Comparison of ENCODE assay signal across 1 cellular context in the genomic region with DNA sequence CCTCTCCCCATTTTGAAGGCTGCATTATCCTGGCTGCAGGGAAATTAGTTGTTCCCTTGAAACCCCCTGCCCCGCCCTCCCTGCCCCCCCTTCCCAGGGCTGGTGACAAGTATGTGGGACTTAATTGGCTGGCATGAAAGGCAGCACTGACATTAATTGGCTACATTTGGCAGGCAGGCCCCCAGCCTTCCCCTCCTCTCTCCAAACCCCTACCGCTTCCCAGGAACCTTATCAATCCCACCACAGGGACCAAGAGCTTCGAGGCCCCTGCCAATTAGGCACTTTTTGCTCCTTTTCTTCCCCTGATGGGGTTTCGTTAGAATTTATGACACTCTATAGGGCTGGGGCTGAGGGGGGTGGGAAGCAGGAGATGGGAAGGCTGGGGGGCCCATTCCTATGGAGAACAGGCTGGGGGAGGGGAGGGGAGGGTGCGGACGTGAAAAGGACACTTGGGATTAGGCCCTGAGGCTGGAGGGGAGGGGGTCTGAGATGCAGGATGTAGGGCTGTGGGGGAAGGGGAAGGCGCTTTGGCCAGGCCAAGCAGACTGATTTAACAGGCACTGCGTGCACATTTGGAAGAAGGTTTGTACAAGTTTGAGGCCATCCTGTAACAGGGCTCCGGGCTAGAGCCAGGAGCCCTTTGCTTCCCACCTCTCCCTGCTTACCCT.
TF ChIP-seq lines count a peak whose summit lies in the region.

No MANE protein-coding gene starts in this region.

TF ChIP-seq in GM23338, 12 proteins besides CTCF, POLR2A, EP300 and RAD21:
- TF ChIP-seq, protein P1, sequence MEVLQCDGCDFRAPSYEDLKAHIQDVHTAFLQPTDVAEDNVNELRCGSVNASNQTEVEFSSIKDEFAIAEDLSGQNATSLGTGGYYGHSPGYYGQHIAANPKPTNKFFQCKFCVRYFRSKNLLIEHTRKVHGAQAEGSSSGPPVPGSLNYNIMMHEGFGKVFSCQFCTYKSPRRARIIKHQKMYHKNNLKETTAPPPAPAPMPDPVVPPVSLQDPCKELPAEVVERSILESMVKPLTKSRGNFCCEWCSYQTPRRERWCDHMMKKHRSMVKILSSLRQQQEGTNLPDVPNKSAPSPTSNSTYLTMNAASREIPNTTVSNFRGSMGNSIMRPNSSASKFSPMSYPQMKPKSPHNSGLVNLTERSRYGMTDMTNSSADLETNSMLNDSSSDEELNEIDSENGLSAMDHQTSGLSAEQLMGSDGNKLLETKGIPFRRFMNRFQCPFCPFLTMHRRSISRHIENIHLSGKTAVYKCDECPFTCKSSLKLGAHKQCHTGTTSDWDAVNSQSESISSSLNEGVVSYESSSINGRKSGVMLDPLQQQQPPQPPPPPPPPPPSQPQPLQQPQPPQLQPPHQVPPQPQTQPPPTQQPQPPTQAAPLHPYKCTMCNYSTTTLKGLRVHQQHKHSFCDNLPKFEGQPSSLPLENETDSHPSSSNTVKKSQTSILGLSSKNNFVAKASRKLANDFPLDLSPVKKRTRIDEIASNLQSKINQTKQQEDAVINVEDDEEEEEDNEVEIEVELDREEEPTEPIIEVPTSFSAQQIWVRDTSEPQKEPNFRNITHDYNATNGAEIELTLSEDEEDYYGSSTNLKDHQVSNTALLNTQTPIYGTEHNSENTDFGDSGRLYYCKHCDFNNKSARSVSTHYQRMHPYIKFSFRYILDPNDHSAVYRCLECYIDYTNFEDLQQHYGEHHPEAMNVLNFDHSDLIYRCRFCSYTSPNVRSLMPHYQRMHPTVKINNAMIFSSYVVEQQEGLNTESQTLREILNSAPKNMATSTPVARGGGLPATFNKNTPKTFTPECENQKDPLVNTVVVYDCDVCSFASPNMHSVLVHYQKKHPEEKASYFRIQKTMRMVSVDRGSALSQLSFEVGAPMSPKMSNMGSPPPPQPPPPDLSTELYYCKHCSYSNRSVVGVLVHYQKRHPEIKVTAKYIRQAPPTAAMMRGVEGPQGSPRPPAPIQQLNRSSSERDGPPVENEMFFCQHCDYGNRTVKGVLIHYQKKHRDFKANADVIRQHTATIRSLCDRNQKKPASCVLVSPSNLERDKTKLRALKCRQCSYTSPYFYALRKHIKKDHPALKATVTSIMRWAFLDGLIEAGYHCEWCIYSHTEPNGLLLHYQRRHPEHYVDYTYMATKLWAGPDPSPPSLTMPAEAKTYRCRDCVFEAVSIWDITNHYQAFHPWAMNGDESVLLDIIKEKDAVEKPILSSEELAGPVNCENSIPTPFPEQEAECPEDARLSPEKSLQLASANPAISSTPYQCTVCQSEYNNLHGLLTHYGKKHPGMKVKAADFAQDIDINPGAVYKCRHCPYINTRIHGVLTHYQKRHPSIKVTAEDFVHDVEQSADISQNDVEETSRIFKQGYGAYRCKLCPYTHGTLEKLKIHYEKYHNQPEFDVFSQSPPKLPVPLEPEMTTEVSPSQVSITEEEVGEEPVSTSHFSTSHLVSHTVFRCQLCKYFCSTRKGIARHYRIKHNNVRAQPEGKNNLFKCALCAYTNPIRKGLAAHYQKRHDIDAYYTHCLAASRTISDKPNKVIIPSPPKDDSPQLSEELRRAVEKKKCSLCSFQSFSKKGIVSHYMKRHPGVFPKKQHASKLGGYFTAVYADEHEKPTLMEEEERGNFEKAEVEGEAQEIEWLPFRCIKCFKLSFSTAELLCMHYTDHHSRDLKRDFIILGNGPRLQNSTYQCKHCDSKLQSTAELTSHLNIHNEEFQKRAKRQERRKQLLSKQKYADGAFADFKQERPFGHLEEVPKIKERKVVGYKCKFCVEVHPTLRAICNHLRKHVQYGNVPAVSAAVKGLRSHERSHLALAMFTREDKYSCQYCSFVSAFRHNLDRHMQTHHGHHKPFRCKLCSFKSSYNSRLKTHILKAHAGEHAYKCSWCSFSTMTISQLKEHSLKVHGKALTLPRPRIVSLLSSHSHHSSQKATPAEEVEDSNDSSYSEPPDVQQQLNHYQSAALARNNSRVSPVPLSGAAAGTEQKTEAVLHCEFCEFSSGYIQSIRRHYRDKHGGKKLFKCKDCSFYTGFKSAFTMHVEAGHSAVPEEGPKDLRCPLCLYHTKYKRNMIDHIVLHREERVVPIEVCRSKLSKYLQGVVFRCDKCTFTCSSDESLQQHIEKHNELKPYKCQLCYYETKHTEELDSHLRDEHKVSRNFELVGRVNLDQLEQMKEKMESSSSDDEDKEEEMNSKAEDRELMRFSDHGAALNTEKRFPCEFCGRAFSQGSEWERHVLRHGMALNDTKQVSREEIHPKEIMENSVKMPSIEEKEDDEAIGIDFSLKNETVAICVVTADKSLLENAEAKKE (CRISPR knock-in tag; IDR thresholded peaks at IDR 0.05): no peak
- TF ChIP-seq EZH2phosphoT487 (IDR thresholded peaks at IDR 0.05; ENCODE audit: unreplicated experiment) (no peak), JUNB (IDR thresholded peaks at IDR 0.05; ENCODE audit: unreplicated experiment) (no peak), NANOG (IDR thresholded peaks at IDR 0.05; ENCODE audit: borderline replicate concordance) (no peak)
- TF ChIP-seq, protein P2, sequence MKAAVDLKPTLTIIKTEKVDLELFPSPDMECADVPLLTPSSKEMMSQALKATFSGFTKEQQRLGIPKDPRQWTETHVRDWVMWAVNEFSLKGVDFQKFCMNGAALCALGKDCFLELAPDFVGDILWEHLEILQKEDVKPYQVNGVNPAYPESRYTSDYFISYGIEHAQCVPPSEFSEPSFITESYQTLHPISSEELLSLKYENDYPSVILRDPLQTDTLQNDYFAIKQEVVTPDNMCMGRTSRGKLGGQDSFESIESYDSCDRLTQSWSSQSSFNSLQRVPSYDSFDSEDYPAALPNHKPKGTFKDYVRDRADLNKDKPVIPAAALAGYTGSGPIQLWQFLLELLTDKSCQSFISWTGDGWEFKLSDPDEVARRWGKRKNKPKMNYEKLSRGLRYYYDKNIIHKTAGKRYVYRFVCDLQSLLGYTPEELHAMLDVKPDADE (IDR thresholded peaks at IDR 0.05): no peak
